8 cellular contexts compared by ENCODE assay signal in genomic region chr9:132114102-132114707, GRCh38. TPM values are rescaled to one million over a fixed set of nuclear protein-coding genes. Genes with fewer than 3 reads are reported as not detected.
A peak's percentile ranks its signal among the peaks of the same experiment; 100 is the strongest.
DNase-seq lines count a peak whose midpoint lies in the region; ATAC-seq, FAIRE-seq and TF ChIP-seq lines count a peak whose summit lies in the region.

No MANE protein-coding gene starts in this region.

- H3K27me3 Mint-ChIP-seq in activated T-helper 17 cell treated with anti-CD3 and anti-CD28 coated beads, Interleukin-2, amount 50 U/mL, for 72 hours = peaks cover 54% of the 10 kb centered on the region

- DNase-seq in AG08396 (ENCODE audit: low spot score) (peak; percentile 70), M059J (ENCODE audit: low read depth) (peak; percentile 50), left cardiac atrium (peak; percentile 63), retina (peak; percentile 70), NCI-H2107 treated with DMSO at 0.1 percent for 48 hours (lab: John Stamatoyannopoulos, UW; ENCODE audit: unreplicated experiment) (no peak), GM12892 (ENCODE audit: insufficient read length) (no peak)
- DNase-seq in stimulated activated naive CD4-positive, alpha-beta T cell treated with Interleukin-2 at 50 U/mL for 16 hours (lab: John Stamatoyannopoulos, UW) = no peak

- H3K9me3 Mint-ChIP-seq in activated T-helper 17 cell treated with anti-CD3 and anti-CD28 coated beads, Interleukin-2, amount 50 U/mL, for 72 hours = no peaks in the 10 kb centered on the region

- intact Hi-C loops in left cardiac atrium (cut with DNase I) = no loop called here

- H3K4me1 Mint-ChIP-seq in activated T-helper 17 cell treated with anti-CD3 and anti-CD28 coated beads, Interleukin-2, amount 50 U/mL, for 72 hours = no peaks in the 10 kb centered on the region

- no peak for FAIRE-seq in GM12892 (lab: Jason Lieb, UNC)

- no peak for TF ChIP-seq POLR2A in GM12892 (IDR thresholded peaks at IDR 0.05; ENCODE audit: low read depth, low read length)

- no peak overlapping the region for H3K27ac Mint-ChIP-seq in activated T-helper 17 cell treated with anti-CD3 and anti-CD28 coated beads, Interleukin-2, amount 50 U/mL, for 72 hours

- ATAC-seq in activated T-helper 17 cell treated with anti-CD3 and anti-CD28 coated beads, Interleukin-2, amount 50 U/mL, for 72 hours (replicated peaks) = peak; percentile 46
- ATAC-seq in left cardiac atrium = peak; percentile 83 to 86

- H3K36me3 Mint-ChIP-seq in activated T-helper 17 cell treated with anti-CD3 and anti-CD28 coated beads, Interleukin-2, amount 50 U/mL, for 72 hours (ENCODE audit: low read depth) = no peaks in the 10 kb centered on the region

- no peak overlapping the region for H3K4me3 Mint-ChIP-seq in activated T-helper 17 cell treated with anti-CD3 and anti-CD28 coated beads, Interleukin-2, amount 50 U/mL, for 72 hours

RNA-seq across cellular contexts. Expression of gene MED27, which starts 34.5 kb away (rescaled TPM):
- 50.1 and 61.1 TPM in 2 replicates for total RNA-seq in M059J (2014; rRNA removed; shearing (Covaris generic))
- total RNA-seq in activated T-helper 17 cell treated with anti-CD3 and anti-CD28 coated beads, Interleukin-2, amount 50 U/mL, for 72 hours = 10 to 100 TPM; 19.2 to 34.6 TPM
- total RNA-seq in left cardiac atrium = 10 to 100 TPM; 15.0 to 21.2 TPM
- polyA plus RNA-seq in GM12892 (2012; ENCODE audit: missing spikeins) = 19.4 TPM

RNA-seq across cellular contexts. Expression of gene NTNG2, which starts 47.7 kb away (rescaled TPM):
- total RNA-seq in M059J (2014; rRNA removed; shearing (Covaris generic)) = 0.39 and 0.49 TPM in 2 replicates
- 1 to 10 TPM in 1 of 2 donors, under 1 TPM in 1; 0.82 to 2.2 TPM for total RNA-seq in activated T-helper 17 cell treated with anti-CD3 and anti-CD28 coated beads, Interleukin-2, amount 50 U/mL, for 72 hours
- 1 to 10 TPM; 5.0 to 6.5 TPM for total RNA-seq in left cardiac atrium
- polyA plus RNA-seq in GM12892 (2012; ENCODE audit: missing spikeins) = not detected

Comparison
In these comparisons a context has a peak if more than half of its experiments do, and no peak if none do; other contexts are left out.
1. DNase-seq: peak in AG08396 (single experiment), M059J (single experiment), left cardiac atrium (single experiment) and retina (single experiment); none in NCI-H2107 treated with DMSO at 0.1 percent for 48 hours (single experiment), GM12892 (single experiment) and stimulated activated naive CD4-positive, alpha-beta T cell treated with Interleukin-2 at 50 U/mL for 16 hours (single experiment).